Comparison of ENCODE assay signal across 34 cellular contexts in genomic region chr13:43220873-43221578, GRCh38.
"Had no signal": no experiment of that assay in that cellular context is flagged by ENCODE, and none has a peak within 500 bp of the region (broad histone marks: within the 10 kb centered on the region; RNA-seq: fewer than 3 reads in every experiment).

No MANE protein-coding gene starts in this region.

- H3K27me3 Mint-ChIP-seq: activated B cell treated with CpG ODN at 0.5 μM for 24 hours; activated CD4-positive, alpha-beta memory T cell treated with anti-CD3 and anti-CD28 coated beads for 36 hours had no signal

- H3K36me3 ChIP-seq: ascending aorta, cardiac muscle cell had no signal

- H3K36me3 Mint-ChIP-seq: activated CD4-positive, alpha-beta memory T cell treated with anti-CD3 and anti-CD28 coated beads for 36 hours; activated naive CD4-positive, alpha-beta T cell treated with anti-CD3 and anti-CD28 coated beads, Interleukin-2, amount 50 U/mL, for 24 hours; activated naive CD8-positive, alpha-beta T cell; activated naive CD8-positive, alpha-beta T cell treated with anti-CD3 and anti-CD28 coated beads, Interleukin-2, amount 10 ng/mL, durations not matched to agents 7 days and 5 days had no signal

- H3K27ac ChIP-seq: ascending aorta, cardiac muscle cell had no signal

- H3K4me3 ChIP-seq: ascending aorta, cardiac muscle cell had no signal

- H3K4me1 ChIP-seq: ascending aorta had no signal

- H3K27me3 ChIP-seq: ascending aorta, cardiac muscle cell had no signal

- H3K4me1 Mint-ChIP-seq: activated B cell treated with CpG ODN at 0.5 μM for 24 hours; activated CD4-positive, alpha-beta T cell treated with anti-CD3 and anti-CD28 coated beads, Interleukin-2, amount 10 ng/mL, durations not matched to agents 24 days and 14 days; activated naive CD4-positive, alpha-beta T cell treated with anti-CD3 and anti-CD28 coated beads, Interleukin-2, amount 50 U/mL, for 24 hours; activated naive CD8-positive, alpha-beta T cell treated with anti-CD3 and anti-CD28 coated beads, Interleukin-2, amount 50 U/mL, for 24 hours; activated T-helper 17 cell treated with anti-CD3 and anti-CD28 coated beads, Interleukin-2, amount 50 U/mL, for 72 hours; central memory CD8-positive, alpha-beta T cell had no signal

- H3K4me3 Mint-ChIP-seq: activated B cell treated with CpG ODN at 0.5 μM for 24 hours; activated CD4-positive, alpha-beta memory T cell treated with anti-CD3 and anti-CD28 coated beads for 36 hours; activated CD4-positive, alpha-beta T cell treated with anti-CD3 and anti-CD28 coated beads, Interleukin-2, amount 10 ng/mL, durations not matched to agents 24 days and 14 days; activated CD8-positive, alpha-beta T cell treated with anti-CD3 and anti-CD28 coated beads for 36 hours; activated naive CD4-positive, alpha-beta T cell treated with anti-CD3 and anti-CD28 coated beads for 36 hours; activated naive CD4-positive, alpha-beta T cell treated with anti-CD3 and anti-CD28 coated beads, Interleukin-2, amount 50 U/mL, for 24 hours; activated naive CD8-positive, alpha-beta T cell; activated naive CD8-positive, alpha-beta T cell treated with anti-CD3 and anti-CD28 coated beads, Interleukin-2, amount 10 ng/mL, durations not matched to agents 7 days and 5 days; activated naive CD8-positive, alpha-beta T cell treated with anti-CD3 and anti-CD28 coated beads, Interleukin-2, amount 50 U/mL, for 24 hours; activated T-cell treated with anti-CD3 and anti-CD28 coated beads, Interleukin-2, amount 50 U/mL, for 4 hours; activated T-cell treated with anti-CD3 and anti-CD28 coated beads, Interleukin-2, amount 50 U/mL, for 72 hours; activated T-helper 1 cell treated with anti-CD3 and anti-CD28 coated beads, Interleukin-12 subunit alpha, Interleukin-12 subunit beta, Interleukin-2, Interleukin-4 antibody, amounts not matched to agents 30 ng/mL and 10 ng/mL and 1 ng/mL, durations not matched to agents 14 hours and 24 hours and 36 hours; activated T-helper 17 cell treated with anti-CD3 and anti-CD28 coated beads, Interleukin-2, amount 50 U/mL, for 72 hours; central memory CD8-positive, alpha-beta T cell; T-helper 1 cell treated with Interleukin-12 subunit alpha and Interleukin-12 subunit beta and Interleukin-4 antibody, amounts not matched to agents 30 μg/mL and 1 μg/mL, for 36 hours; T-helper 2 cell treated with Interferon-gamma antibody and Interleukin-4, amounts not matched to agents 5 μg/mL and 100 μg/mL, for 36 hours had no signal

- DNase-seq: activated B cell treated with CpG ODN at 0.5 μM for 24 hours; activated CD4-positive, alpha-beta memory T cell treated with anti-CD3 and anti-CD28 coated beads for 36 hours; activated CD4-positive, alpha-beta T cell treated with anti-CD3 and anti-CD28 coated beads for 4 hours; activated CD4-positive, alpha-beta T cell treated with anti-CD3 and anti-CD28 coated beads, Interleukin-2, amount 10 ng/mL, durations not matched to agents 24 days and 14 days; activated CD4-positive, alpha-beta T cell treated with anti-CD3 and anti-CD28 coated beads, Interleukin-2, amount 50 U/mL, for 1 hour; activated CD4-positive, alpha-beta T cell treated with anti-CD3 and anti-CD28 coated beads, Interleukin-2, amount 50 U/mL, for 4 hours; activated CD4-positive, CD25-positive, alpha-beta regulatory T cell treated with anti-CD3 and anti-CD28 coated beads, Interleukin-2, amount 50 U/mL, for 72 hours; activated CD8-positive, alpha-beta memory T cell treated with anti-CD3 and anti-CD28 coated beads, Interleukin-2, amount 50 U/mL, for 4 hours; activated CD8-positive, alpha-beta T cell treated with anti-CD3 and anti-CD28 coated beads for 36 hours; activated effector memory CD4-positive, alpha-beta T cell treated with anti-CD3 and anti-CD28 coated beads, Interleukin-2, amount 50 U/mL, for 16 hours; activated gamma-delta T cell treated with Interleukin-2 at 50 U/mL for 16 hours; activated naive CD4-positive, alpha-beta T cell; activated naive CD4-positive, alpha-beta T cell treated with anti-CD3 and anti-CD28 coated beads for 36 hours; activated naive CD8-positive, alpha-beta T cell treated with anti-CD3 and anti-CD28 coated beads, Interleukin-2, amount 10 ng/mL, durations not matched to agents 7 days and 5 days; activated naive CD8-positive, alpha-beta T cell treated with anti-CD3 and anti-CD28 coated beads, Interleukin-2, amount 50 U/mL, for 24 hours; activated T-cell treated with anti-CD3 and anti-CD28 coated beads for 4 hours; activated T-cell treated with anti-CD3 and anti-CD28 coated beads, Interleukin-2, amount 50 U/mL, for 1 hour; activated T-cell treated with anti-CD3 and anti-CD28 coated beads, Interleukin-2, amount 50 U/mL, for 4 hours; activated T-cell treated with anti-CD3 and anti-CD28 coated beads, Interleukin-2, amount 50 U/mL, for 72 hours; amygdala; anterior cingulate cortex; cerebellar nuclear complex; T-helper 1 cell; T-helper 2 cell; T-helper 9 cell had no signal

- H3K9me3 ChIP-seq: ascending aorta had no signal

- ATAC-seq: activated CD8-positive, alpha-beta T cell treated with anti-CD3 and anti-CD28 coated beads for 36 hours; activated naive CD8-positive, alpha-beta T cell treated with anti-CD3 and anti-CD28 coated beads, Interleukin-2, amount 50 U/mL, for 24 hours; activated T-cell treated with anti-CD3 and anti-CD28 coated beads, Interleukin-2, amount 50 U/mL, for 4 hours; activated T-cell treated with anti-CD3 and anti-CD28 coated beads, Interleukin-2, amount 50 U/mL, for 72 hours; activated T-helper 17 cell treated with anti-CD3 and anti-CD28 coated beads, Interleukin-2, amount 50 U/mL, for 72 hours had no signal

- H3K27ac Mint-ChIP-seq: activated B cell treated with CpG ODN at 0.5 μM for 24 hours; activated CD4-positive, alpha-beta memory T cell treated with anti-CD3 and anti-CD28 coated beads for 36 hours; activated CD4-positive, alpha-beta T cell treated with anti-CD3 and anti-CD28 coated beads, Interleukin-2, amount 10 ng/mL, durations not matched to agents 24 days and 14 days; activated CD8-positive, alpha-beta T cell treated with anti-CD3 and anti-CD28 coated beads for 36 hours; activated naive CD4-positive, alpha-beta T cell treated with anti-CD3 and anti-CD28 coated beads for 36 hours; activated naive CD4-positive, alpha-beta T cell treated with anti-CD3 and anti-CD28 coated beads, Interleukin-2, amount 50 U/mL, for 24 hours; activated naive CD8-positive, alpha-beta T cell; activated naive CD8-positive, alpha-beta T cell treated with anti-CD3 and anti-CD28 coated beads, Interleukin-2, amount 10 ng/mL, durations not matched to agents 7 days and 5 days; activated naive CD8-positive, alpha-beta T cell treated with anti-CD3 and anti-CD28 coated beads, Interleukin-2, amount 50 U/mL, for 24 hours; activated T-cell treated with anti-CD3 and anti-CD28 coated beads, Interleukin-2, amount 50 U/mL, for 72 hours; activated T-helper 1 cell treated with anti-CD3 and anti-CD28 coated beads, Interleukin-12 subunit alpha, Interleukin-12 subunit beta, Interleukin-2, Interleukin-4 antibody, amounts not matched to agents 30 ng/mL and 10 ng/mL and 1 ng/mL, durations not matched to agents 14 hours and 24 hours and 36 hours; activated T-helper 17 cell treated with anti-CD3 and anti-CD28 coated beads, Interleukin-2, amount 50 U/mL, for 72 hours; T-helper 1 cell treated with Interleukin-12 subunit alpha and Interleukin-12 subunit beta and Interleukin-4 antibody, amounts not matched to agents 30 μg/mL and 1 μg/mL, for 36 hours; T-helper 2 cell treated with Interferon-gamma antibody and Interleukin-4, amounts not matched to agents 5 μg/mL and 100 μg/mL, for 36 hours had no signal

- H3K9me3 Mint-ChIP-seq: activated B cell treated with CpG ODN at 0.5 μM for 24 hours; activated CD4-positive, alpha-beta memory T cell treated with anti-CD3 and anti-CD28 coated beads for 36 hours; activated CD4-positive, alpha-beta T cell treated with anti-CD3 and anti-CD28 coated beads, Interleukin-2, amount 10 ng/mL, durations not matched to agents 24 days and 14 days; activated CD8-positive, alpha-beta T cell treated with anti-CD3 and anti-CD28 coated beads for 36 hours; activated naive CD4-positive, alpha-beta T cell treated with anti-CD3 and anti-CD28 coated beads for 36 hours; activated naive CD4-positive, alpha-beta T cell treated with anti-CD3 and anti-CD28 coated beads, Interleukin-2, amount 50 U/mL, for 24 hours; activated naive CD8-positive, alpha-beta T cell treated with anti-CD3 and anti-CD28 coated beads, Interleukin-2, amount 10 ng/mL, durations not matched to agents 7 days and 5 days; activated naive CD8-positive, alpha-beta T cell treated with anti-CD3 and anti-CD28 coated beads, Interleukin-2, amount 50 U/mL, for 24 hours; activated T-cell treated with anti-CD3 and anti-CD28 coated beads, Interleukin-2, amount 50 U/mL, for 4 hours; activated T-cell treated with anti-CD3 and anti-CD28 coated beads, Interleukin-2, amount 50 U/mL, for 72 hours; activated T-helper 1 cell treated with anti-CD3 and anti-CD28 coated beads, Interleukin-12 subunit alpha, Interleukin-12 subunit beta, Interleukin-2, Interleukin-4 antibody, amounts not matched to agents 30 ng/mL and 10 ng/mL and 1 ng/mL, durations not matched to agents 14 hours and 24 hours and 36 hours; activated T-helper 17 cell treated with anti-CD3 and anti-CD28 coated beads, Interleukin-2, amount 50 U/mL, for 72 hours; central memory CD8-positive, alpha-beta T cell; T-helper 1 cell treated with Interleukin-12 subunit alpha and Interleukin-12 subunit beta and Interleukin-4 antibody, amounts not matched to agents 30 μg/mL and 1 μg/mL, for 36 hours; T-helper 2 cell treated with Interferon-gamma antibody and Interleukin-4, amounts not matched to agents 5 μg/mL and 100 μg/mL, for 36 hours had no signal
